Comparison of ENCODE assay signal across 19 cellular contexts in genomic region chr4:10212901-10213300, GRCh38.
DNase-seq lines count a peak whose midpoint lies in the region; ATAC-seq, FAIRE-seq and TF ChIP-seq lines count a peak whose summit lies in the region.
"Had no signal": no experiment of that assay in that cellular context is flagged by ENCODE, and none has a peak within 500 bp of the region (broad histone marks: within the 10 kb centered on the region; RNA-seq: fewer than 3 reads in every experiment).

No MANE protein-coding gene starts in this region.

- TF ChIP-seq CTCF in right atrium auricular region (IDR thresholded peaks at IDR 0.05), result no peak
- TF ChIP-seq CTCF in D721Med (IDR thresholded peaks at IDR 0.05; ENCODE audit: insufficient read depth, missing control alignments), result no peak

- H3K27me3 ChIP-seq in right atrium auricular region, result no peaks in the 10 kb centered on the region
- H3K27me3 ChIP-seq: BLaER1 had no signal

- ATAC-seq in Right ventricle myocardium superior (ENCODE audit: poor library complexity), result peak; percentile 70
- ATAC-seq: CD8-positive, alpha-beta T cell; GM23338; HCT116 had no signal

- intact Hi-C loops in Right ventricle myocardium superior (cut with DNase I), result no loop called here

- no peak overlapping the region for H3K4me3 ChIP-seq in right atrium auricular region
- H3K4me3 ChIP-seq: BLaER1, GM23338 had no signal

- no peaks in the 10 kb centered on the region for H3K4me1 ChIP-seq in right atrium auricular region
- H3K4me1 ChIP-seq: BLaER1 had no signal

- no peaks in the 10 kb centered on the region for H3K9me3 ChIP-seq in right atrium auricular region
- H3K9me3 ChIP-seq: BLaER1 had no signal

- H3K27ac ChIP-seq in right atrium auricular region (no peak overlapping the region), epithelial cell of prostate (peak overlapping the region; percentile 26)
- H3K27ac ChIP-seq: 22Rv1, BLaER1, C4-2B had no signal

- no peak for DNase-seq in Right ventricle myocardium superior
- DNase-seq in right atrium auricular region (ENCODE audit: low spot score), result no peak
- DNase-seq in epithelial cell of prostate (ENCODE audit: low read depth, low spot score), result no peak
- peak; percentile 27 for DNase-seq in myocyte (ENCODE audit: low read depth)
- DNase-seq in D721Med (ENCODE audit: insufficient read length, low spot score), result no peak
- DNase-seq in RCC 7860 (ENCODE audit: low spot score), result no peak
- DNase-seq: CD4-positive, CD25-positive, alpha-beta regulatory T cell; CD8-positive, alpha-beta T cell; DMS53; DMS79 treated with DMSO at 0.1 percent for 48 hours; H9 had no signal

- FAIRE-seq in D721Med (lab: Jason Lieb, UNC) (no peak), RCC 7860 (lab: Jason Lieb, UNC) (no peak)
- FAIRE-seq: A204.1, GM12891, GM18507 had no signal

- H3K36me3 ChIP-seq in right atrium auricular region, result no peaks in the 10 kb centered on the region
- H3K36me3 ChIP-seq: BLaER1 had no signal
